Comparison of ENCODE assay signal across 25 cellular contexts in the genomic region with DNA sequence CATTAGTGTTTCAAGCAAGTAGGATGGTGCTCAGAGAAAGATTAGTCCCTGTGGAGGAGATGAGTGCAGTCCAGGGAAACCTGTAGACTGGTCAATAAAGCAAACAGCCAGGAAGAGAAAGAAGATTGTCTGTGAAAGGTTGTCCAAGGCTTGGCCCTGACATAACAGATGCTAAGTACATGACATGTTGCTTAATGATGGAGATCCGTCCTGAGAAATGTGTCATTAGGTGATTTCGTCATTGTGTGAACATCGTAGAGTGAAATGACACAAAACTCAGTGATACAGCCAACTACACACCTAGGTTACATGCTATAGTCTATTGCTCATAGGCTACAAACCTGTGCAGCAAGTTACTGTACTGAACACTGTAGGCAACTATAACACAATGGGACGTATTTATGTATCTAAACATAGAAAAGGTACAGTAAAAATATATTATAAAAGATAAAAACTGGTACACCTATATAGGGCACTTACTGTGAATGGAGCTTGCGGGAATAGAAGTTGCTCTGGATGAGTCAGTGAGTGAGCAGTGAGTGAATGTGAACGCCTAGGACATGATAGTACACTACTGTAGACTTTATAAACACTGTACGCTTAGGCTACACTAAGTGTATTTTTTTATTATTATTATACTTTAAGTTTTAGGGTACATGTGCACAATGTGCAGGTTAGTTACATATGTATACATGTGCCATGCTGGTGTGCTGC. TPM values are rescaled to one million over a fixed set of nuclear protein-coding genes. Genes with fewer than 3 reads are reported as not detected.
A peak's percentile ranks its signal among the peaks of the same experiment; 100 is the strongest.
DNase-seq lines count a peak whose midpoint lies in the region; ATAC-seq, FAIRE-seq and TF ChIP-seq lines count a peak whose summit lies in the region.
"Had no signal": no experiment of that assay in that cellular context is flagged by ENCODE, and none has a peak within 500 bp of the region (broad histone marks: within the 10 kb centered on the region; RNA-seq: fewer than 3 reads in every experiment).

No MANE protein-coding gene starts in this region.

- H3K23ac ChIP-seq in IMR-90 (ENCODE audit: low read depth, low read length), result no peak overlapping the region
- no peak overlapping the region for H3K23ac ChIP-seq in neuronal stem cell (ENCODE audit: low read depth, low read length, poor library complexity)

- BruUV-seq in Caco-2 (replicated peaks; lab: Mats Ljungman, UMichigan) (no TSS peak), IMR-90 (replicated peaks; lab: Mats Ljungman, UMichigan) (no TSS peak), HepG2 (replicated peaks; lab: Mats Ljungman, UMichigan) (no TSS peak)

- no peak overlapping the region for H2BK12ac ChIP-seq in neuronal stem cell (ENCODE audit: low read length)

- H3K14ac ChIP-seq in IMR-90 (replicated peaks; ENCODE audit: low read depth, low read length) (no peak overlapping the region), neuronal stem cell (ENCODE audit: low read length) (no peak overlapping the region)

- CTCF ChIA-PET in Caco-2 (lab: Charles Lee), result no interaction called here
- CTCF ChIA-PET in IMR-90 (lab: Yijun Ruan, JAX), result interaction anchor here (0.6 to 2.0 kb wide), 2 partner anchors 9 to 240 kb away, joined by 4 to 8 read pairs; a partner anchor contains a TSS
- CTCF ChIA-PET in HepG2 (lab: Yijun Ruan, JAX; ENCODE audit: low intra/inter-chr PET ratio, low total read pairs), result no interaction called here

- peak; percentile 70 for FAIRE-seq in HepG2 (lab: Jason Lieb, UNC)
- FAIRE-seq: GM19239, H54, RCC 7860 had no signal

- H3K9me1 ChIP-seq in IMR-90 (ENCODE audit: insufficient read depth, low read length), result no peaks in the 10 kb centered on the region

- no peak overlapping the region for H3K4ac ChIP-seq in IMR-90 (ENCODE audit: low read depth, low read length)
- H3K4ac ChIP-seq in neuronal stem cell (ENCODE audit: low read length), result no peak overlapping the region

- TF ChIP-seq POLR2A in IMR-90 (IDR thresholded peaks at IDR 0.05; ENCODE audit: low read depth, low read length) (no peak), HepG2 (IDR thresholded peaks at IDR 0.05; ENCODE audit: insufficient read depth in 1 of 2, low read depth in 2 of 2, low read length in 2 of 2) (no peak)

- H2BK5ac ChIP-seq in IMR-90 (ENCODE audit: low read depth, low read length, poor library complexity, severe bottlenecking) (no peak overlapping the region), neuronal stem cell (ENCODE audit: low read length) (no peak overlapping the region)

- TF ChIP-seq CTCF in Caco-2 (IDR thresholded peaks at IDR 0.05; ENCODE audit: insufficient read depth in 1 of 2, low read depth in 1 of 2, low read length in 1 of 2, severe bottlenecking in 1 of 2, unreplicated experiment in 1 of 2) (no peak), IMR-90 (conservative IDR thresholded peaks at IDR 0.05; ENCODE audit: low read depth, low read length) (no peak), epithelial cell of esophagus (IDR thresholded peaks at IDR 0.05; ENCODE audit: insufficient read depth, low read depth, low read length, missing control alignments) (no peak), HepG2 (CRISPR knock-in tag; IDR thresholded peaks at IDR 0.05) (no peak)

- H3K27me3 Mint-ChIP-seq in Caco-2 (ENCODE audit: insufficient read depth, unreplicated experiment), result no peaks in the 10 kb centered on the region

- POLR2A ChIA-PET in Caco-2 (lab: Charles Lee) (no interaction called here), IMR-90 (lab: Charles Lee; ENCODE audit: unreplicated experiment) (no interaction called here), HepG2 (lab: Yijun Ruan, JAX) (interaction anchor here (0.7 to 1.9 kb wide), 2 partner anchors 16 to 57 kb away, joined by 4 to 32 read pairs; a partner anchor contains a TSS)

- H4K20me1 ChIP-seq in IMR-90 (ENCODE audit: insufficient read depth, low read length), result no peaks in the 10 kb centered on the region
- peaks cover 56% of the 10 kb centered on the region for H4K20me1 ChIP-seq in HepG2 (ENCODE audit: insufficient read depth, low read length)

- H3K18ac ChIP-seq in IMR-90 (ENCODE audit: low read depth, low read length) (no peak overlapping the region), neuronal stem cell (ENCODE audit: low read length) (no peak overlapping the region)

- H3K4me3 Mint-ChIP-seq in Caco-2 (ENCODE audit: unreplicated experiment), result no peak overlapping the region
- H3K4me3 Mint-ChIP-seq: CD8-positive, alpha-beta memory T cell had no signal

- no peak overlapping the region for H2BK120ac ChIP-seq in IMR-90 (ENCODE audit: low read depth, low read length)
- no peak overlapping the region for H2BK120ac ChIP-seq in neuronal stem cell (ENCODE audit: low read depth, low read length)

- H3K56ac ChIP-seq in IMR-90 (ENCODE audit: extremely low read depth, insufficient read depth, low read length), result no peak overlapping the region

- H4K8ac ChIP-seq in IMR-90 (ENCODE audit: low read depth in 2 of 2, low read length in 2 of 2) (no peak overlapping the region), neuronal stem cell (ENCODE audit: low read depth, low read length) (no peak overlapping the region)

- TF ChIP-seq RAD21 in IMR-90 (IDR thresholded peaks at IDR 0.05; ENCODE audit: low read length) (no peak), HepG2 (CRISPR knock-in tag; IDR thresholded peaks at IDR 0.05) (no peak)

- H3K4me1 ChIP-seq in Caco-2 (peaks cover 12% of the 10 kb centered on the region), IMR-90 (ENCODE audit: control insufficient read depth, insufficient read depth, low read length) (no peaks in the 10 kb centered on the region), HepG2 (ENCODE audit: insufficient read depth, low read length) (peaks cover 29% of the 10 kb centered on the region), neuronal stem cell (ENCODE audit: control insufficient read depth in 2 of 2, insufficient read depth in 1 of 2, low read depth in 1 of 2, low read length in 2 of 2) (no peaks in the 10 kb centered on the region)
- H3K4me1 ChIP-seq: SJSA1 had no signal

- no peaks in the 10 kb centered on the region for H3K36me3 ChIP-seq in Caco-2 (ENCODE audit: control insufficient read depth, insufficient read depth, low read length)
- no peaks in the 10 kb centered on the region for H3K36me3 ChIP-seq in IMR-90 (ENCODE audit: control insufficient read depth, insufficient read depth, low read length)
- H3K36me3 ChIP-seq in HepG2 (replicated peaks in 1 of 2; ENCODE audit: control insufficient read depth in 1 of 2, insufficient read depth in 2 of 2, low read length in 2 of 2), result peaks cover 8 to 11% of the 10 kb centered on the region in 2 experiments; a peak in 4 of 5 replicates
- peaks cover 0 to 6% of the 10 kb centered on the region in 2 donors for H3K36me3 ChIP-seq in neuronal stem cell (replicated peaks in 1 of 2; ENCODE audit: control insufficient read depth in 2 of 2, insufficient read depth in 2 of 2, low read length in 2 of 2)
- H3K36me3 ChIP-seq: SJSA1 had no signal

- H3K9me3 ChIP-seq in Caco-2 (no peaks in the 10 kb centered on the region), IMR-90 (ENCODE audit: control insufficient read depth, insufficient read depth, low read length) (no peaks in the 10 kb centered on the region), HepG2 (ENCODE audit: low read length) (no peaks in the 10 kb centered on the region), neuronal stem cell (replicated peaks in 1 of 2; ENCODE audit: control insufficient read depth in 2 of 2, insufficient read depth in 1 of 2, low read depth in 1 of 2, low read length in 2 of 2) (no peaks in the 10 kb centered on the region)

- H3K79me1 ChIP-seq in IMR-90 (ENCODE audit: low read depth in 1 of 2, low read length in 2 of 2) (no peaks in the 10 kb centered on the region; a peak in 1 of 4 replicates), neuronal stem cell (ENCODE audit: low read depth, low read length) (no peaks in the 10 kb centered on the region)

- H3K4me3 ChIP-seq in Caco-2 (ENCODE audit: low read depth, low read length), result no peak overlapping the region
- no peak overlapping the region for H3K4me3 ChIP-seq in IMR-90 (ENCODE audit: insufficient read depth, low read depth, low read length)
- H3K4me3 ChIP-seq in epithelial cell of esophagus (ENCODE audit: low read length), result no peak overlapping the region
- H3K4me3 ChIP-seq in HepG2 (replicated peaks in 1 of 3; ENCODE audit: insufficient read depth in 1 of 3, low read depth in 2 of 3, low read length in 3 of 3), result no peak overlapping the region
- H3K4me3 ChIP-seq in neuronal stem cell (ENCODE audit: low read length in 2 of 2), result no peak overlapping the region
- H3K4me3 ChIP-seq: SJSA1 had no signal

- dilution Hi-C loops in IMR-90 (cut with HindIII; ENCODE audit: low sequenced_read_pairs, unreplicated experiment), result no loop called here

- H3K27ac Mint-ChIP-seq in Caco-2 (ENCODE audit: unreplicated experiment), result peak overlapping the region; percentile 13
- H3K27ac Mint-ChIP-seq: CD8-positive, alpha-beta memory T cell had no signal

- peaks cover 67% of the 10 kb centered on the region for H3K79me2 ChIP-seq in HepG2 (ENCODE audit: insufficient read depth, low read length)

- no peak overlapping the region for H2AFZ ChIP-seq in IMR-90 (replicated peaks; ENCODE audit: low read length, poor library complexity)
- no peak overlapping the region for H2AFZ ChIP-seq in HepG2 (ENCODE audit: low read length)
- H2AFZ ChIP-seq in neuronal stem cell (ENCODE audit: low read length), result no peak overlapping the region

- ATAC-seq in IMR-90 (ENCODE audit: low read depth) (no peak), HepG2 (peak; percentile 84), GM21737 (IDR thresholded peaks at IDR 0.05; ENCODE audit: unreplicated experiment) (no peak), HG03460 (IDR thresholded peaks at IDR 0.05; ENCODE audit: unreplicated experiment) (no peak)
- ATAC-seq: Right ventricle myocardium inferior had no signal

- H3K4me1 Mint-ChIP-seq in Caco-2 (ENCODE audit: low read depth, unreplicated experiment), result peaks cover 10% of the 10 kb centered on the region
- H3K4me1 Mint-ChIP-seq: CD8-positive, alpha-beta memory T cell had no signal

- in situ Hi-C loops in IMR-90 (cut with MboI; ENCODE audit: low sequenced_read_pairs) (no loop called here), HepG2 (cut with HindIII; ENCODE audit: extremely low pct_ligation_motif_present, low pct_unique_long_range_greater_than_20kb) (no loop called here)

- no peaks in the 10 kb centered on the region for H3K9me3 Mint-ChIP-seq in Caco-2 (ENCODE audit: unreplicated experiment)

- no peak overlapping the region for H2BK20ac ChIP-seq in IMR-90 (ENCODE audit: low read depth, low read length)

- no peak overlapping the region for H3K27ac ChIP-seq in IMR-90 (ENCODE audit: insufficient read depth, low read length)
- H3K27ac ChIP-seq in HepG2 (ENCODE audit: extremely low read length, insufficient read depth, low read length), result peak overlapping the region; percentile 50
- H3K27ac ChIP-seq in neuronal stem cell (replicated peaks; ENCODE audit: low read length), result no peak overlapping the region
- H3K27ac ChIP-seq: C4-2B, SJSA1 had no signal

- peaks cover 6% of the 10 kb centered on the region for H3K36me3 Mint-ChIP-seq in Caco-2 (ENCODE audit: insufficient read depth, unreplicated experiment)
- H3K36me3 Mint-ChIP-seq: CD8-positive, alpha-beta memory T cell had no signal

- H2AK5ac ChIP-seq in IMR-90 (ENCODE audit: low read depth, low read length) (no peak overlapping the region), neuronal stem cell (ENCODE audit: low read depth, low read length) (no peak overlapping the region)

- H2BK15ac ChIP-seq in IMR-90 (ENCODE audit: low read depth, low read length), result no peak overlapping the region
- H2BK15ac ChIP-seq in neuronal stem cell (ENCODE audit: low read length), result no peak overlapping the region

- H3K4me2 ChIP-seq in IMR-90 (ENCODE audit: low read depth, low read length) (no peak overlapping the region), HepG2 (ENCODE audit: low read depth, low read length) (peak overlapping the region; percentile 11), neuronal stem cell (ENCODE audit: insufficient read depth, low read length, poor library complexity, severe bottlenecking) (no peak overlapping the region)

- H4K5ac ChIP-seq in IMR-90 (ENCODE audit: low read depth, low read length), result no peak overlapping the region

- H4K91ac ChIP-seq in IMR-90 (ENCODE audit: insufficient read depth, low read depth, low read length) (no peak overlapping the region), neuronal stem cell (ENCODE audit: low read depth, low read length, poor library complexity) (no peak overlapping the region)

- WGBS in IMR-90 (ENCODE audit: extremely low coverage in 2 of 2, insufficient read length in 1 of 2), 2 experiments, result no CpG with 5 or more reads among the region's 7 CpGs
- WGBS in HepG2 (ENCODE audit: low lambda C conversion rate), result 62% methylated on average over 7 of the region's 7 CpGs
- no CpG with 5 or more reads among the region's 7 CpGs for WGBS in neuronal stem cell (ENCODE audit: extremely low coverage in 2 of 2, insufficient read length in 2 of 2, insufficient replicate concordance in 1 of 2), 2 donors

- no peak overlapping the region for H2AK9ac ChIP-seq in IMR-90 (replicated peaks; ENCODE audit: low read depth, low read length, poor library complexity)

- H3K27me3 ChIP-seq in Caco-2 (replicated peaks; ENCODE audit: control insufficient read depth, insufficient read depth, low read length) (no peaks in the 10 kb centered on the region), IMR-90 (ENCODE audit: control insufficient read depth, insufficient read depth, low read length) (no peaks in the 10 kb centered on the region), HepG2 (ENCODE audit: control insufficient read depth in 1 of 2, insufficient read depth in 2 of 2, low read length in 2 of 2) (no peaks in the 10 kb centered on the region), neuronal stem cell (ENCODE audit: control insufficient read depth in 3 of 3, insufficient read depth in 3 of 3, low read depth in 1 of 3, low read length in 3 of 3) (no peaks in the 10 kb centered on the region)
- H3K27me3 ChIP-seq: SJSA1 had no signal

- DNase-seq in Caco-2 (no peak), IMR-90 (peak; percentile 41), epithelial cell of esophagus (ENCODE audit: low read depth) (peak; percentile 80), HepG2 (ENCODE audit: low spot score) (peak; percentile 66), neuronal stem cell (ENCODE audit: low spot score) (no peak)
- no peak for DNase-seq in stimulated activated CD4-positive, alpha-beta T cell treated with anti-CD3 and anti-CD28 coated beads, Interleukin-4, amount 100 ng/mL, for 24 hours
- DNase-seq: AML-193; CD8-positive, alpha-beta memory T cell; EL; KBM-7; NCI-H1092 treated with DMSO at 0.1 percent for 48 hours; NCI-H146; NCI-H2029 treated with DMSO at 0.1 percent for 48 hours; NCI-H526 had no signal

- TF ChIP-seq EP300 in HepG2 (IDR thresholded peaks at IDR 0.05; ENCODE audit: low read depth in 2 of 2, low read length in 2 of 2), result peak in 1 of 2 experiments; percentile 62; a peak in 1 of 4 replicates
- TF ChIP-seq EP300 in HepG2 (CRISPR knock-in tag; IDR thresholded peaks at IDR 0.05; ENCODE audit: borderline replicate concordance), result no peak

- intact Hi-C loops in Caco-2 (cut with micrococcal nuclease; ENCODE audit: unreplicated experiment) (no loop called here), IMR-90 (cut with micrococcal nuclease) (no loop called here), HepG2 (cut with micrococcal nuclease; ENCODE audit: unreplicated experiment) (no loop called here)

- no peak overlapping the region for H3K9ac ChIP-seq in IMR-90 (ENCODE audit: low read depth, low read length)
- no peak overlapping the region for H3K9ac ChIP-seq in HepG2 (ENCODE audit: insufficient read depth, low read depth, low read length)
- no peak overlapping the region for H3K9ac ChIP-seq in neuronal stem cell (ENCODE audit: low read depth, low read length, poor library complexity)

RNA-seq across cellular contexts. Expression of a gene that starts 9.0 kb away (rescaled TPM):
- not detected in 2 replicates for total RNA-seq in Caco-2 (2022)
- total RNA-seq in IMR-90 (2012; rRNA removed), result not detected in 2 replicates
- not detected in 2 replicates for polyA plus RNA-seq in IMR-90 (2012; rRNA removed)
- polyA plus RNA-seq in IMR-90 (2012; cell fraction: cytosol; rRNA removed), result not detected in 2 replicates
- polyA plus RNA-seq in IMR-90 (2012; cell fraction: nucleus; rRNA removed; ENCODE audit: low replicate concordance), result not detected in 2 replicates
- not detected in 2 replicates for total RNA-seq in HepG2 (2016; rRNA removed; fragmentation: Illumina TruSeq; extraction: Trizol)
- total RNA-seq in HepG2 (2016; cell fraction: cytosol; rRNA removed; fragmentation: Illumina TruSeq; extraction: Trizol; ENCODE audit: low read depth), result not detected in 2 replicates
- total RNA-seq in HepG2 (2016; cell fraction: insoluble cytoplasmic fraction; rRNA removed; fragmentation: Illumina TruSeq; extraction: Trizol), result not detected in 2 replicates
- total RNA-seq in HepG2 (2016; cell fraction: membrane; rRNA removed; fragmentation: Illumina TruSeq; extraction: Trizol), result not detected in 2 replicates
- not detected in 2 replicates for total RNA-seq in HepG2 (2016; cell fraction: nucleus; rRNA removed; fragmentation: Illumina TruSeq; extraction: Trizol)
- polyA plus RNA-seq in HepG2 (2011; rRNA removed), result not detected in 2 replicates
- not detected in 2 replicates for polyA plus RNA-seq in HepG2 (2011; cell fraction: cytosol; rRNA removed)
- polyA plus RNA-seq in HepG2 (2011; cell fraction: nucleus; rRNA removed), result not detected in 2 replicates
- polyA plus RNA-seq in HepG2 (2012), result 0.34 TPM in 1 of 2 replicates, not detected in the other
- not detected in 2 replicates for polyA plus RNA-seq in HepG2 (2016; cell fraction: cytosol; fragmentation: Illumina TruSeq; extraction: Trizol; ENCODE audit: low read depth)
- not detected in 2 replicates for polyA plus RNA-seq in HepG2 (2016; cell fraction: insoluble cytoplasmic fraction; fragmentation: Illumina TruSeq; extraction: Trizol; ENCODE audit: low read depth)
- polyA plus RNA-seq in HepG2 (2016; cell fraction: membrane; fragmentation: Illumina TruSeq; extraction: Trizol; ENCODE audit: low read depth), result not detected in 2 replicates
- not detected in 2 replicates for polyA plus RNA-seq in HepG2 (2016; cell fraction: nucleus; fragmentation: Illumina TruSeq; extraction: Trizol; ENCODE audit: insufficient read depth, low read depth)
- not detected in 2 replicates for polyA minus RNA-seq in HepG2 (2011; rRNA and poly(A)+ RNA removed; ENCODE audit: low replicate concordance)
- polyA minus RNA-seq in HepG2 (2011; cell fraction: cytosol; rRNA and poly(A)+ RNA removed), result not detected in 2 replicates
- polyA minus RNA-seq in HepG2 (2011; cell fraction: nucleus; rRNA and poly(A)+ RNA removed), result not detected in 2 replicates
- polyA plus RNA-seq in neuronal stem cell (2013, experiment 1 of 2), result not detected
- not detected for polyA plus RNA-seq in neuronal stem cell (2013, experiment 2 of 2)
- total RNA-seq: A172; CD8-positive, alpha-beta memory T cell; OCI-LY7; Right ventricle myocardium inferior; SJSA1 had no signal
- polyA plus RNA-seq: AG04450; CD8-positive, alpha-beta memory T cell had no signal

RNA-seq across cellular contexts. Expression of a gene that starts 57.4 kb away (rescaled TPM):
- 57.2 and 57.8 TPM in 2 replicates for total RNA-seq in Caco-2 (2022)
- 27.2 and 29.7 TPM in 2 replicates for total RNA-seq in IMR-90 (2012; rRNA removed)
- 12.5 and 14.4 TPM in 2 replicates for polyA plus RNA-seq in IMR-90 (2012; rRNA removed)
- 4.0 and 12.4 TPM in 2 replicates for polyA plus RNA-seq in IMR-90 (2012; cell fraction: cytosol; rRNA removed)
- 3.9 and 19.0 TPM in 2 replicates for polyA plus RNA-seq in IMR-90 (2012; cell fraction: nucleus; rRNA removed; ENCODE audit: low replicate concordance)
- 31.2 and 34.4 TPM in 2 replicates for total RNA-seq in HepG2 (2016; rRNA removed; fragmentation: Illumina TruSeq; extraction: Trizol)
- total RNA-seq in HepG2 (2016; cell fraction: cytosol; rRNA removed; fragmentation: Illumina TruSeq; extraction: Trizol; ENCODE audit: low read depth), result 10.0 and 11.1 TPM in 2 replicates
- 29.9 and 30.5 TPM in 2 replicates for total RNA-seq in HepG2 (2016; cell fraction: insoluble cytoplasmic fraction; rRNA removed; fragmentation: Illumina TruSeq; extraction: Trizol)
- 23.5 and 24.8 TPM in 2 replicates for total RNA-seq in HepG2 (2016; cell fraction: membrane; rRNA removed; fragmentation: Illumina TruSeq; extraction: Trizol)
- 35.1 and 41.5 TPM in 2 replicates for total RNA-seq in HepG2 (2016; cell fraction: nucleus; rRNA removed; fragmentation: Illumina TruSeq; extraction: Trizol)
- polyA plus RNA-seq in HepG2 (2011; rRNA removed), result 36.4 and 38.0 TPM in 2 replicates
- 16.2 and 23.4 TPM in 2 replicates for polyA plus RNA-seq in HepG2 (2011; cell fraction: cytosol; rRNA removed)
- 45.0 and 62.0 TPM in 2 replicates for polyA plus RNA-seq in HepG2 (2011; cell fraction: nucleus; rRNA removed)
- polyA plus RNA-seq in HepG2 (2012), result 51.3 and 74.6 TPM in 2 replicates
- polyA plus RNA-seq in HepG2 (2016; cell fraction: cytosol; fragmentation: Illumina TruSeq; extraction: Trizol; ENCODE audit: low read depth), result 2.9 and 3.0 TPM in 2 replicates
- 35.7 and 40.1 TPM in 2 replicates for polyA plus RNA-seq in HepG2 (2016; cell fraction: insoluble cytoplasmic fraction; fragmentation: Illumina TruSeq; extraction: Trizol; ENCODE audit: low read depth)
- 11.6 and 12.8 TPM in 2 replicates for polyA plus RNA-seq in HepG2 (2016; cell fraction: membrane; fragmentation: Illumina TruSeq; extraction: Trizol; ENCODE audit: low read depth)
- 49.0 and 51.0 TPM in 2 replicates for polyA plus RNA-seq in HepG2 (2016; cell fraction: nucleus; fragmentation: Illumina TruSeq; extraction: Trizol; ENCODE audit: insufficient read depth, low read depth)
- 14.5 and 52.0 TPM in 2 replicates for polyA minus RNA-seq in HepG2 (2011; rRNA and poly(A)+ RNA removed; ENCODE audit: low replicate concordance)
- 39.4 and 42.6 TPM in 2 replicates for polyA minus RNA-seq in HepG2 (2011; cell fraction: cytosol; rRNA and poly(A)+ RNA removed)
- polyA minus RNA-seq in HepG2 (2011; cell fraction: nucleus; rRNA and poly(A)+ RNA removed), result 112 and 125 TPM in 2 replicates
- polyA plus RNA-seq in neuronal stem cell (2013, experiment 1 of 2), result 10.7 TPM
- 11.0 TPM for polyA plus RNA-seq in neuronal stem cell (2013, experiment 2 of 2)
- total RNA-seq: CD8-positive, alpha-beta memory T cell; OCI-LY7 had no signal
- polyA plus RNA-seq: CD8-positive, alpha-beta memory T cell had no signal

Comparison
In these comparisons a context has a peak if more than half of its experiments do, and no peak if none do; other contexts are left out.
1. DNase-seq: peak in IMR-90 (single experiment), epithelial cell of esophagus (single experiment) and HepG2 (single experiment); none in Caco-2 (0 of 2), neuronal stem cell (single experiment) and stimulated activated CD4-positive, alpha-beta T cell treated with anti-CD3 and anti-CD28 coated beads, Interleukin-4, amount 100 ng/mL, for 24 hours (single experiment).